ENCODE assay signal across 1 cellular context in genomic region chr3:177122183-177122856, GRCh38.
TF ChIP-seq lines count a peak whose summit lies in the region.

No MANE protein-coding gene starts in this region.

TF ChIP-seq in WTC11, 78 proteins besides CTCF, POLR2A, EP300 and RAD21 (continued from another document):
- TF ChIP-seq, protein P1, sequence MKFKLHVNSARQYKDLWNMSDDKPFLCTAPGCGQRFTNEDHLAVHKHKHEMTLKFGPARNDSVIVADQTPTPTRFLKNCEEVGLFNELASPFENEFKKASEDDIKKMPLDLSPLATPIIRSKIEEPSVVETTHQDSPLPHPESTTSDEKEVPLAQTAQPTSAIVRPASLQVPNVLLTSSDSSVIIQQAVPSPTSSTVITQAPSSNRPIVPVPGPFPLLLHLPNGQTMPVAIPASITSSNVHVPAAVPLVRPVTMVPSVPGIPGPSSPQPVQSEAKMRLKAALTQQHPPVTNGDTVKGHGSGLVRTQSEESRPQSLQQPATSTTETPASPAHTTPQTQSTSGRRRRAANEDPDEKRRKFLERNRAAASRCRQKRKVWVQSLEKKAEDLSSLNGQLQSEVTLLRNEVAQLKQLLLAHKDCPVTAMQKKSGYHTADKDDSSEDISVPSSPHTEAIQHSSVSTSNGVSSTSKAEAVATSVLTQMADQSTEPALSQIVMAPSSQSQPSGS (CRISPR knock-in tag; IDR thresholded peaks at IDR 0.05; ENCODE audit: borderline replicate concordance, low read depth), result no peak
TF ChIP-seq in WTC11: peak in this region for 0.
